In genomic region chr9:75540185-75540584, GRCh38 we compare ENCODE assay signal across 1 cellular context.
A peak's percentile ranks its signal among the peaks of the same experiment; 100 is the strongest.
TF ChIP-seq lines count a peak whose summit lies in the region.

No MANE protein-coding gene starts in this region.

TF ChIP-seq in HepG2, 621 proteins besides CTCF, POLR2A, EP300 and RAD21 (continued from another document):
- TF ChIP-seq, protein P1, sequence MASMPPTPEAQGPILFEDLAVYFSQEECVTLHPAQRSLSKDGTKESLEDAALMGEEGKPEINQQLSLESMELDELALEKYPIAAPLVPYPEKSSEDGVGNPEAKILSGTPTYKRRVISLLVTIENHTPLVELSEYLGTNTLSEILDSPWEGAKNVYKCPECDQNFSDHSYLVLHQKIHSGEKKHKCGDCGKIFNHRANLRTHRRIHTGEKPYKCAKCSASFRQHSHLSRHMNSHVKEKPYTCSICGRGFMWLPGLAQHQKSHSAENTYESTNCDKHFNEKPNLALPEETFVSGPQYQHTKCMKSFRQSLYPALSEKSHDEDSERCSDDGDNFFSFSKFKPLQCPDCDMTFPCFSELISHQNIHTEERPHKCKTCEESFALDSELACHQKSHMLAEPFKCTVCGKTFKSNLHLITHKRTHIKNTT (CRISPR knock-in tag; IDR thresholded peaks at IDR 0.05): no peak
- TF ChIP-seq HNRNPH1 (optimal IDR thresholded peaks at IDR 0.05; ENCODE audit: low read depth, low read length) (no peak), ZNF772 (CRISPR knock-in tag; IDR thresholded peaks at IDR 0.05) (no peak), RELA (CRISPR knock-in tag; IDR thresholded peaks at IDR 0.05) (no peak), MAFK (conservative IDR thresholded peaks at IDR 0.05 in 1 of 2, IDR thresholded peaks at IDR 0.05 in 1 of 2; ENCODE audit: low read length in 2 of 2) (peak; percentile 60 to 75; a peak in 3 of 4 replicates)
